10 cellular contexts compared by ENCODE assay signal in the genomic region with DNA sequence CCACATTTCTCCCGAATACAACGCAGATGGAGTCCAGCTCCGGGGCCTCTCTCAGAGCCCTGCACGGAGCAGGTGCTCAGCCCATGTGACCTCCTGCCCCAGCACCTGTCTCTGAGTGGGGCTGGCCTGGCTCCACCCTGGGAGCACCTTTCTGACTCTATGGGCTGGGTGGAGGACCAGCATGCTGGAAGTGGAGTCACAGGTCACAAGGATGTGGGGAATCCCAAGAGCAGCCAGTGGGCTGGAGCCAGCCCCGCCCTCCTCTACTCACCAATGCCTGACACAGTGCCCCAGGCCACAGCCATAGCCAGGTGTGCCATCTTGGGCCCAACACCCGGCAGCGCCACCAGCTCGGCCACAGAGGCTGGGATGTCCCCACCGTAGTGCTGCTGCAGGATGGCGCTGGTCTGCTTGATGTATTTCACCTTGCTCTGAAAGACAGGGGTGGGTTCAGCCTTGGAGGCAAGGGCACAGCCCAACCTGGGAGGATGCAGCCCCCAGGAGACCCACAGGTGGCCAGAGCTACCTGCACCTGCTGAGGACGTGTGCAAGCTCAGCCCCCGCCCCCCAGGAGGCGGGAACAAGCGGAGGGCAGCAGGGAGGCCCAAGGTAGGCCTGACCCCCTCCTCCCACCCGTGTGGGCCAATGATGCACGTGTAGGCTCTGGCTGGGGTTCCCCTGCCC. TPM values are rescaled to one million over a fixed set of nuclear protein-coding genes. Genes with fewer than 3 reads are reported as not detected.
DNase-seq lines count a peak whose midpoint lies in the region; ATAC-seq, FAIRE-seq and TF ChIP-seq lines count a peak whose summit lies in the region.
"Had no signal": no experiment of that assay in that cellular context is flagged by ENCODE, and none has a peak within 500 bp of the region (broad histone marks: within the 10 kb centered on the region; RNA-seq: fewer than 3 reads in every experiment).

No MANE protein-coding gene starts in this region.

- peak overlapping the region; percentile 85 for H3K23ac ChIP-seq in neuronal stem cell (ENCODE audit: low read depth, low read length, poor library complexity)

- ATAC-seq in A549 = no peak
- ATAC-seq in HG03354 (IDR thresholded peaks at IDR 0.05; ENCODE audit: poor library complexity, severe bottlenecking, unreplicated experiment) = no peak
- ATAC-seq in HG02610 (IDR thresholded peaks at IDR 0.05; ENCODE audit: unreplicated experiment) = no peak

- H2BK5ac ChIP-seq in neuronal stem cell (ENCODE audit: low read length) = no peak overlapping the region

- H3K36me3 ChIP-seq in neuronal stem cell (replicated peaks in 1 of 2; ENCODE audit: control insufficient read depth in 2 of 2, insufficient read depth in 2 of 2, low read length in 2 of 2) = peaks cover 0 to 11% of the 10 kb centered on the region in 2 donors

- DNase-seq in A549 (ENCODE audit: low read depth in 1 of 2, low spot score in 1 of 2) (no peak), DMS79 treated with DMSO at 0.1 percent for 48 hours (lab: John Stamatoyannopoulos, UW) (peak; percentile 47), neuronal stem cell (ENCODE audit: low spot score) (no peak), putamen (ENCODE audit: low spot score) (no peak), EL (no peak)
- DNase-seq: activated gamma-delta T cell treated with Interleukin-2 at 50 U/mL for 16 hours, BE2C had no signal

- no peak for TF ChIP-seq POLR2A in A549 (IDR thresholded peaks at IDR 0.05; ENCODE audit: low read length)

- no peak for TF ChIP-seq RAD21 in A549 (conservative IDR thresholded peaks at IDR 0.05 in 1 of 2, IDR thresholded peaks at IDR 0.05 in 1 of 2)

- H3K27me3 ChIP-seq in neuronal stem cell (ENCODE audit: control insufficient read depth in 3 of 3, insufficient read depth in 3 of 3, low read depth in 1 of 3, low read length in 3 of 3) = no peaks in the 10 kb centered on the region
- H3K27me3 ChIP-seq: BE2C had no signal

- H3K14ac ChIP-seq in neuronal stem cell (ENCODE audit: low read length) = peak overlapping the region; percentile 56

- WGBS in A549 (ENCODE audit: missing lambda C conversion rate) = 81% methylated on average over 11 of the region's 16 CpGs
- no CpG with 5 or more reads among the region's 16 CpGs for WGBS in neuronal stem cell (ENCODE audit: extremely low coverage in 2 of 2, insufficient read length in 2 of 2, insufficient replicate concordance in 1 of 2), 2 donors

- POLR2A ChIA-PET in A549 (lab: Yijun Ruan, JAX) = interaction anchor here (0.7 kb wide), 1 partner anchor 84 kb away, joined by 5 read pairs; no protein-coding TSS in a partner anchor

- H4K91ac ChIP-seq in neuronal stem cell (ENCODE audit: low read depth, low read length, poor library complexity) = no peak overlapping the region

- CTCF ChIA-PET in A549 (lab: Yijun Ruan, JAX) = interaction anchor here (0.9 to 3.8 kb wide), 4 partner anchors 10 to 40 kb away, joined by 3 to 17 read pairs (median 7); no protein-coding TSS in a partner anchor

- H3K4me1 ChIP-seq in A549 (peaks cover 68% of the 10 kb centered on the region), neuronal stem cell (ENCODE audit: control insufficient read depth in 2 of 2, insufficient read depth in 1 of 2, low read depth in 1 of 2, low read length in 2 of 2) (peaks cover 4 to 12% of the 10 kb centered on the region in 2 donors)

- H2AK5ac ChIP-seq in neuronal stem cell (ENCODE audit: low read depth, low read length) = no peak overlapping the region

- TF ChIP-seq CTCF in A549 (IDR thresholded peaks at IDR 0.05) = no peak

- H3K4me3 ChIP-seq in A549 (no peak overlapping the region), neuronal stem cell (ENCODE audit: low read length in 2 of 2) (no peak overlapping the region)

- H2BK15ac ChIP-seq in neuronal stem cell (ENCODE audit: low read length) = no peak overlapping the region

- peak overlapping the region; percentile 42 to 90; a peak in 5 of 6 replicates for H3K27ac ChIP-seq in A549
- peak overlapping the region; percentile 47 for H3K27ac ChIP-seq in cingulate gyrus (ENCODE audit: low read depth, low read length)
- no peak overlapping the region for H3K27ac ChIP-seq in neuronal stem cell (replicated peaks; ENCODE audit: low read length)

- H3K18ac ChIP-seq in neuronal stem cell (ENCODE audit: low read length) = no peak overlapping the region

- no peak overlapping the region for H3K9ac ChIP-seq in neuronal stem cell (ENCODE audit: low read depth, low read length, poor library complexity)

- peaks cover 11% of the 10 kb centered on the region for H3K79me1 ChIP-seq in neuronal stem cell (ENCODE audit: low read depth, low read length)

- H3K4me2 ChIP-seq in A549 = 0 out of 3 replicates have a peak overlapping the region, but pooled peaks have one; percentile 34
- H3K4me2 ChIP-seq in neuronal stem cell (ENCODE audit: insufficient read depth, low read length, poor library complexity, severe bottlenecking) = no peak overlapping the region

- no peak for TF ChIP-seq EP300 in A549 (IDR thresholded peaks at IDR 0.05)

- H2AFZ ChIP-seq in neuronal stem cell (ENCODE audit: low read length) = no peak overlapping the region

- H3K9me3 ChIP-seq in A549 (no peaks in the 10 kb centered on the region), neuronal stem cell (replicated peaks in 1 of 2; ENCODE audit: control insufficient read depth in 2 of 2, insufficient read depth in 1 of 2, low read depth in 1 of 2, low read length in 2 of 2) (no peaks in the 10 kb centered on the region)
- H3K9me3 ChIP-seq: BE2C had no signal

- peak overlapping the region; percentile 10 for H2BK12ac ChIP-seq in neuronal stem cell (ENCODE audit: low read length)

- H3K4ac ChIP-seq in neuronal stem cell (ENCODE audit: low read length) = no peak overlapping the region

- no peak overlapping the region for H4K8ac ChIP-seq in neuronal stem cell (ENCODE audit: low read depth, low read length)

- no peak for FAIRE-seq in A549 (lab: Jason Lieb, UNC)

- no peak overlapping the region for H2BK120ac ChIP-seq in neuronal stem cell (ENCODE audit: low read depth, low read length)

TF ChIP-seq in A549, 52 proteins besides CTCF, POLR2A, EP300 and RAD21:
- no peak for TF ChIP-seq BHLHE40 (IDR thresholded peaks at IDR 0.05; ENCODE audit: low read depth, low read length)
- no peak for TF ChIP-seq FOSB (CRISPR knock-in tag; IDR thresholded peaks at IDR 0.05)
- no peak for TF ChIP-seq RCOR1 (IDR thresholded peaks at IDR 0.05; ENCODE audit: low read depth, low read length)
- no peak for TF ChIP-seq ZSCAN20 (CRISPR knock-in tag; IDR thresholded peaks at IDR 0.05)
- no peak for TF ChIP-seq MAFK (IDR thresholded peaks at IDR 0.05; ENCODE audit: partially characterized antibody)
- no peak for TF ChIP-seq HEYL (CRISPR knock-in tag; IDR thresholded peaks at IDR 0.05)
- TF ChIP-seq ZNF302 (CRISPR knock-in tag; IDR thresholded peaks at IDR 0.05) = no peak

RNA-seq across cellular contexts. Expression of a gene that starts 4.2 kb away (rescaled TPM):
- polyA plus RNA-seq in A549 (2011; rRNA removed) (28.8 and 34.8 TPM in 2 replicates), A549 (2017; fragmentation: RNase III; extraction: RNeasy Plus Mini Kit Qiagen cat#74134 plus additional on column Dnase treatment) (41.4 to 42.3 TPM (median 42.1 TPM) in 3 replicates)
- polyA plus RNA-seq in A549 (2012; cell fraction: cytosol; rRNA removed) = 132 and 135 TPM in 2 replicates
- 134 and 191 TPM in 2 replicates for polyA plus RNA-seq in A549 (2012; cell fraction: nucleus; rRNA removed)
- 8.9 and 13.9 TPM in 2 replicates for polyA minus RNA-seq in A549 (2011; rRNA and poly(A)+ RNA removed)
- polyA plus RNA-seq in neuronal stem cell (2013, experiment 1 of 2) = 28.2 TPM
- polyA plus RNA-seq in neuronal stem cell (2013, experiment 2 of 2) = 27.7 TPM

RNA-seq across cellular contexts. Expression of a gene that starts 4.3 kb away (rescaled TPM):
- 32.6 and 41.7 TPM in 2 replicates for polyA plus RNA-seq in A549 (2011; rRNA removed)
- 74.0 and 77.7 TPM in 2 replicates for polyA plus RNA-seq in A549 (2012; cell fraction: cytosol; rRNA removed)
- 311 and 430 TPM in 2 replicates for polyA plus RNA-seq in A549 (2012; cell fraction: nucleus; rRNA removed)
- polyA plus RNA-seq in A549 (2017; fragmentation: RNase III; extraction: RNeasy Plus Mini Kit Qiagen cat#74134 plus additional on column Dnase treatment) = 42.0 to 47.3 TPM (median 45.1 TPM) in 3 replicates
- 80.5 and 91.2 TPM in 2 replicates for polyA minus RNA-seq in A549 (2011; rRNA and poly(A)+ RNA removed)
- polyA plus RNA-seq in neuronal stem cell (2013, experiment 1 of 2) = 54.6 TPM
- polyA plus RNA-seq in neuronal stem cell (2013, experiment 2 of 2) = 53.2 TPM

RNA-seq across cellular contexts. Expression of a gene that starts 16.7 kb away (rescaled TPM):
- polyA plus RNA-seq in A549 (2011; rRNA removed) (33.1 and 35.0 TPM in 2 replicates), A549 (2017; fragmentation: RNase III; extraction: RNeasy Plus Mini Kit Qiagen cat#74134 plus additional on column Dnase treatment) (27.3 to 32.3 TPM (median 31.0 TPM) in 3 replicates)
- polyA plus RNA-seq in A549 (2012; cell fraction: cytosol; rRNA removed) = 72.4 and 90.6 TPM in 2 replicates
- polyA plus RNA-seq in A549 (2012; cell fraction: nucleus; rRNA removed) = 67.1 and 86.4 TPM in 2 replicates
- polyA minus RNA-seq in A549 (2011; rRNA and poly(A)+ RNA removed) = 9.9 and 14.4 TPM in 2 replicates
- polyA plus RNA-seq in neuronal stem cell (2013, experiment 1 of 2) = 16.0 TPM
- polyA plus RNA-seq in neuronal stem cell (2013, experiment 2 of 2) = 14.8 TPM

RNA-seq across cellular contexts. Expression of a gene that starts 23.9 kb away (rescaled TPM):
- 0.13 and 0.26 TPM in 2 replicates for polyA plus RNA-seq in A549 (2011; rRNA removed)
- polyA plus RNA-seq in A549 (2012; cell fraction: cytosol; rRNA removed) = 0.83 and 1.2 TPM in 2 replicates
- polyA plus RNA-seq in A549 (2012; cell fraction: nucleus; rRNA removed) = 7.5 and 11.1 TPM in 2 replicates
- 1.0 to 1.6 TPM (median 1.2 TPM) in 3 replicates for polyA plus RNA-seq in A549 (2017; fragmentation: RNase III; extraction: RNeasy Plus Mini Kit Qiagen cat#74134 plus additional on column Dnase treatment)
- not detected in 2 replicates for polyA minus RNA-seq in A549 (2011; rRNA and poly(A)+ RNA removed)
- 2.0 TPM for polyA plus RNA-seq in neuronal stem cell (2013, experiment 1 of 2)
- 1.7 TPM for polyA plus RNA-seq in neuronal stem cell (2013, experiment 2 of 2)

RNA-seq across cellular contexts. Expression of a gene that starts 33.8 kb away (rescaled TPM):
- polyA plus RNA-seq in A549 (2011; rRNA removed) (15.3 and 17.7 TPM in 2 replicates), A549 (2017; fragmentation: RNase III; extraction: RNeasy Plus Mini Kit Qiagen cat#74134 plus additional on column Dnase treatment) (32.7 to 35.0 TPM (median 33.8 TPM) in 3 replicates)
- polyA plus RNA-seq in A549 (2012; cell fraction: cytosol; rRNA removed) = 52.2 and 62.7 TPM in 2 replicates
- 120 and 183 TPM in 2 replicates for polyA plus RNA-seq in A549 (2012; cell fraction: nucleus; rRNA removed)
- 12.7 and 17.2 TPM in 2 replicates for polyA minus RNA-seq in A549 (2011; rRNA and poly(A)+ RNA removed)
- 21.3 TPM for polyA plus RNA-seq in neuronal stem cell (2013, experiment 1 of 2)
- 20.9 TPM for polyA plus RNA-seq in neuronal stem cell (2013, experiment 2 of 2)
